In genomic region chr4:74793757-74794340, GRCh38 we compare ENCODE assay signal across 8 cellular contexts. TPM values are rescaled to one million over a fixed set of nuclear protein-coding genes. Genes with fewer than 3 reads are reported as not detected.
A peak's percentile ranks its signal among the peaks of the same experiment; 100 is the strongest.
DNase-seq lines count a peak whose midpoint lies in the region; ATAC-seq and TF ChIP-seq lines count a peak whose summit lies in the region.

No MANE protein-coding gene starts in this region.

- H3F3A ChIP-seq in SU-DHL-6 (ENCODE audit: insufficient read depth) = no peaks in the 10 kb centered on the region

- no peaks in the 10 kb centered on the region for H3K9me3 Mint-ChIP-seq in nephron progenitor cell
- no peaks in the 10 kb centered on the region for H3K9me3 Mint-ChIP-seq in activated CD4-positive, alpha-beta T cell treated with anti-CD3 and anti-CD28 coated beads, Interleukin-2, amount 10 ng/mL, durations not matched to agents 7 days and 5 days

- no peaks in the 10 kb centered on the region for H3K79me2 ChIP-seq in SU-DHL-6 (ENCODE audit: insufficient read depth, low read length)

- no peaks in the 10 kb centered on the region for H3K36me3 Mint-ChIP-seq in nephron progenitor cell (ENCODE audit: low read depth)
- no peaks in the 10 kb centered on the region for H3K36me3 Mint-ChIP-seq in activated CD4-positive, alpha-beta T cell treated with anti-CD3 and anti-CD28 coated beads, Interleukin-2, amount 10 ng/mL, durations not matched to agents 7 days and 5 days (ENCODE audit: low read depth)

- no peak overlapping the region for H3K27ac ChIP-seq in HUES6 (ENCODE audit: low read depth, low read length)
- no peak overlapping the region for H3K27ac ChIP-seq in SU-DHL-6 (ENCODE audit: low read depth, low read length)

- H3K9me2 ChIP-seq in SU-DHL-6 (replicated peaks; ENCODE audit: insufficient read depth, low read length) = no peaks in the 10 kb centered on the region

- H2AFZ ChIP-seq in SU-DHL-6 (ENCODE audit: low read depth, low read length, severe bottlenecking) = peak overlapping the region; percentile 48

- H4K20me1 ChIP-seq in SU-DHL-6 (ENCODE audit: low read depth, low read length) = no peaks in the 10 kb centered on the region

- H3K4me2 ChIP-seq in SU-DHL-6 (ENCODE audit: low read depth, low read length, poor library complexity, severe bottlenecking) = peak overlapping the region; percentile 33

- H3K36me3 ChIP-seq in HUES6 (ENCODE audit: control insufficient read depth, insufficient read depth, low read length) (no peaks in the 10 kb centered on the region), SU-DHL-6 (ENCODE audit: low read length) (no peaks in the 10 kb centered on the region)

- H3K4me1 ChIP-seq in HUES6 (ENCODE audit: control insufficient read depth, insufficient read depth, low read length) = peaks cover 13% of the 10 kb centered on the region

- POLR2A ChIA-PET in activated CD4-positive, alpha-beta T cell treated with anti-CD3 and anti-CD28 coated beads, Interleukin-2, amount 10 ng/mL, durations not matched to agents 7 days and 5 days (lab: Charles Lee) = no interaction called here

- peak overlapping the region; percentile 73 for H3K4me3 ChIP-seq in HUES6 (ENCODE audit: low read depth, low read length)
- H3K4me3 ChIP-seq in SU-DHL-6 (ENCODE audit: insufficient read depth, low read length, poor library complexity, severe bottlenecking) = no peak overlapping the region

- CTCF ChIA-PET in activated CD4-positive, alpha-beta T cell treated with anti-CD3 and anti-CD28 coated beads, Interleukin-2, amount 10 ng/mL, durations not matched to agents 7 days and 5 days (lab: Charles Lee) = no interaction called here

- H3K9ac ChIP-seq in HUES6 (ENCODE audit: low read length) (peak overlapping the region; percentile 51), SU-DHL-6 (ENCODE audit: low read length) (no peak overlapping the region; the same call in 1 of the 2 replicates)

- no peak for TF ChIP-seq CTCF in SU-DHL-6 (IDR thresholded peaks at IDR 0.05; ENCODE audit: insufficient read depth, low read length, poor library complexity, severe bottlenecking)
- TF ChIP-seq CTCF in nephron progenitor cell (IDR thresholded peaks at IDR 0.05) = peak; percentile 31

- H3K4me3 Mint-ChIP-seq in nephron progenitor cell = peak overlapping the region; percentile 85
- H3K4me3 Mint-ChIP-seq in activated CD4-positive, alpha-beta T cell treated with anti-CD3 and anti-CD28 coated beads, Interleukin-2, amount 10 ng/mL, durations not matched to agents 7 days and 5 days = no peak overlapping the region

- H3K4me1 Mint-ChIP-seq in nephron progenitor cell = peaks cover 11% of the 10 kb centered on the region
- peaks cover 2% of the 10 kb centered on the region for H3K4me1 Mint-ChIP-seq in activated CD4-positive, alpha-beta T cell treated with anti-CD3 and anti-CD28 coated beads, Interleukin-2, amount 10 ng/mL, durations not matched to agents 7 days and 5 days

- H3K27me3 ChIP-seq in HUES6 (ENCODE audit: control insufficient read depth, insufficient read depth, low read length) (peaks cover 44% of the 10 kb centered on the region), SU-DHL-6 (ENCODE audit: low read length) (no peaks in the 10 kb centered on the region)

- H3K27me3 Mint-ChIP-seq in nephron progenitor cell (ENCODE audit: low read depth, poor library complexity) = peaks cover 72% of the 10 kb centered on the region
- peaks cover 52% of the 10 kb centered on the region for H3K27me3 Mint-ChIP-seq in activated CD4-positive, alpha-beta T cell treated with anti-CD3 and anti-CD28 coated beads, Interleukin-2, amount 10 ng/mL, durations not matched to agents 7 days and 5 days

- no peak for ATAC-seq in GM21367 (IDR thresholded peaks at IDR 0.05; ENCODE audit: unreplicated experiment)

- DNase-seq in Daoy (ENCODE audit: low read depth) (peak; percentile 48), fibroblast of the conjunctiva (ENCODE audit: low read depth) (peak; percentile 6), nephron progenitor cell (peak; percentile 68), CD1c-positive myeloid dendritic cell (ENCODE audit: extremely low spot score) (no peak)
- DNase-seq in activated CD4-positive, alpha-beta T cell treated with anti-CD3 and anti-CD28 coated beads, Interleukin-2, amount 10 ng/mL, durations not matched to agents 7 days and 5 days = no peak

- no peaks in the 10 kb centered on the region for H3K9me3 ChIP-seq in HUES6 (ENCODE audit: control insufficient read depth, insufficient read depth, low read depth, low read length)
- H3K9me3 ChIP-seq in SU-DHL-6 (ENCODE audit: insufficient read depth, low read length) = no peaks in the 10 kb centered on the region

- H3K27ac Mint-ChIP-seq in nephron progenitor cell = no peak overlapping the region
- no peak overlapping the region for H3K27ac Mint-ChIP-seq in activated CD4-positive, alpha-beta T cell treated with anti-CD3 and anti-CD28 coated beads, Interleukin-2, amount 10 ng/mL, durations not matched to agents 7 days and 5 days

RNA-seq across cellular contexts. Expression of gene BTC, which starts 0.5 kb away (rescaled TPM):
- total RNA-seq in Daoy (2014; rRNA removed; shearing (Covaris generic)) = 0.03 and 0.29 TPM in 2 replicates
- total RNA-seq in activated CD4-positive, alpha-beta T cell treated with anti-CD3 and anti-CD28 coated beads, Interleukin-2, amount 10 ng/mL, durations not matched to agents 7 days and 5 days = not detected

Comparison
In these comparisons a context has a peak if more than half of its experiments do, and no peak if none do; other contexts are left out.
1. DNase-seq: peak in Daoy (single experiment), fibroblast of the conjunctiva (single experiment) and nephron progenitor cell (single experiment); none in CD1c-positive myeloid dendritic cell (single experiment) and activated CD4-positive, alpha-beta T cell treated with anti-CD3 and anti-CD28 coated beads, Interleukin-2, amount 10 ng/mL, durations not matched to agents 7 days and 5 days (single experiment).